ENCODE assay signal across 19 cellular contexts in the genomic region with DNA sequence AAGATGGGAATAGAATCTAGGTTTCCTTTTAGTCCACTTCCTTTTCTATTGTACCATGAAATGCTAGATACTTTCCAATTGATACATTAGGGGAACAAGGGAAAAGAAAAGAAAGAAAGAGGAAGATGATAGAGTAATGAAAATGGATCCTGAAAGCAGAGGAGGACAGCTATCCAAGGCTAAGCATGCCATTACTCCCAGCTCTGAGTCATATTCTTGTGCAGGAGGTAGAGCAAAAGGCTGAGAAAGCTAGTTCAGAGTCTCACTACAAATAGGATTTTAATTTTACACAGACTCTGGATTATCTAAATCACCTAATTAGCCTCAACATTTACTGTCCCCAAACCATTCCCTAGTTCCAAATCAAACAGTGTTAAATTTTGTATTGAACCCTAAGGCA.
"Had no signal": no experiment of that assay in that cellular context is flagged by ENCODE, and none has a peak within 500 bp of the region (broad histone marks: within the 10 kb centered on the region; RNA-seq: fewer than 3 reads in every experiment).

No MANE protein-coding gene starts in this region.

- H3K9me3 ChIP-seq: heart left ventricle, sigmoid colon had no signal

- H2AFZ ChIP-seq: parathyroid adenoma had no signal

- H3K4me1 Mint-ChIP-seq: activated naive CD4-positive, alpha-beta T cell treated with anti-CD3 and anti-CD28 coated beads, Interleukin-2, amount 50 U/mL, for 24 hours; central memory CD8-positive, alpha-beta T cell; naive B cell; stimulated activated memory B cell treated with anti-CD40 and anti-IgM and Interleukin-4, amounts not matched to agents 10 μg/mL and 1 μg/mL and 100 μg/mL, for 72 hours had no signal

- H3K27ac ChIP-seq: heart left ventricle, parathyroid adenoma, sigmoid colon had no signal

- ATAC-seq: activated CD8-positive, alpha-beta memory T cell treated with anti-CD3 and anti-CD28 coated beads, Interleukin-2, amount 10 ng/mL, durations not matched to agents 7 days and 5 days; activated T-cell treated with anti-CD3 and anti-CD28 coated beads, Interleukin-2, amount 50 U/mL, for 4 hours; heart left ventricle; stimulated activated memory B cell treated with anti-CD40 and anti-IgM and Interleukin-4, amounts not matched to agents 10 μg/mL and 1 μg/mL and 100 μg/mL, for 72 hours had no signal

- H3K27me3 ChIP-seq: heart left ventricle, sigmoid colon had no signal

- H3K79me2 ChIP-seq: parathyroid adenoma had no signal

- H3K9me3 Mint-ChIP-seq: activated naive CD4-positive, alpha-beta T cell treated with anti-CD3 and anti-CD28 coated beads, Interleukin-2, amount 50 U/mL, for 24 hours; activated T-cell treated with anti-CD3 and anti-CD28 coated beads, Interleukin-2, amount 50 U/mL, for 4 hours; brain; central memory CD8-positive, alpha-beta T cell; dendritic cell treated with granulocyte-macrophage colony-stimulating factor and Interleukin-4, amounts not matched to agents 40 ng/mL and 50 ng/mL, for 4 days; naive B cell; stimulated activated memory B cell treated with anti-CD40 and anti-IgM and Interleukin-4, amounts not matched to agents 10 μg/mL and 1 μg/mL and 100 μg/mL, for 72 hours had no signal

- H3K4me1 ChIP-seq: parathyroid adenoma, sigmoid colon had no signal

- H3K27ac Mint-ChIP-seq: activated CD8-positive, alpha-beta memory T cell treated with anti-CD3 and anti-CD28 coated beads, Interleukin-2, amount 10 ng/mL, durations not matched to agents 7 days and 5 days; activated naive CD4-positive, alpha-beta T cell treated with anti-CD3 and anti-CD28 coated beads, Interleukin-2, amount 50 U/mL, for 24 hours; brain; dendritic cell treated with granulocyte-macrophage colony-stimulating factor and Interleukin-4, amounts not matched to agents 40 ng/mL and 50 ng/mL, for 4 days; stimulated activated memory B cell treated with anti-CD40 and anti-IgM and Interleukin-4, amounts not matched to agents 10 μg/mL and 1 μg/mL and 100 μg/mL, for 72 hours had no signal

- H3K27me3 Mint-ChIP-seq: stimulated activated memory B cell treated with anti-CD40 and anti-IgM and Interleukin-4, amounts not matched to agents 10 μg/mL and 1 μg/mL and 100 μg/mL, for 72 hours had no signal

- DNase-seq: activated CD4-positive, alpha-beta T cell treated with anti-CD3 and anti-CD28 coated beads, Interleukin-2, amount 50 U/mL, for 48 hours; activated CD8-positive, alpha-beta memory T cell treated with anti-CD3 and anti-CD28 coated beads, Interleukin-2, amount 10 ng/mL, durations not matched to agents 7 days and 5 days; activated effector memory CD4-positive, alpha-beta T cell treated with Interleukin-2 at 50 U/mL for 16 hours; activated T-cell treated with anti-CD3 and anti-CD28 coated beads, Interleukin-2, amount 50 U/mL, for 4 hours; amniotic stem cell; effector memory CD4-positive, alpha-beta T cell; heart left ventricle; naive B cell; sigmoid colon; stimulated activated CD4-positive, alpha-beta T cell treated with anti-CD3 and anti-CD28 coated beads, Interleukin-12 subunit alpha, Interleukin-12 subunit beta, amount 100 ng/mL, for 4 hours; stimulated activated CD4-positive, alpha-beta T cell treated with anti-CD3 and anti-CD28 coated beads, Interleukin-2, amount 100 ng/mL, for 24 hours; T-helper 9 cell had no signal

- H3K4me3 Mint-ChIP-seq: activated CD8-positive, alpha-beta memory T cell treated with anti-CD3 and anti-CD28 coated beads, Interleukin-2, amount 10 ng/mL, durations not matched to agents 7 days and 5 days; activated naive CD4-positive, alpha-beta T cell treated with anti-CD3 and anti-CD28 coated beads, Interleukin-2, amount 50 U/mL, for 24 hours; activated T-cell treated with anti-CD3 and anti-CD28 coated beads, Interleukin-2, amount 50 U/mL, for 4 hours; brain; central memory CD8-positive, alpha-beta T cell; dendritic cell treated with granulocyte-macrophage colony-stimulating factor and Interleukin-4, amounts not matched to agents 40 ng/mL and 50 ng/mL, for 4 days; naive B cell; stimulated activated memory B cell treated with anti-CD40 and anti-IgM and Interleukin-4, amounts not matched to agents 10 μg/mL and 1 μg/mL and 100 μg/mL, for 72 hours had no signal

- H3K36me3 Mint-ChIP-seq: activated CD8-positive, alpha-beta memory T cell treated with anti-CD3 and anti-CD28 coated beads, Interleukin-2, amount 10 ng/mL, durations not matched to agents 7 days and 5 days; activated naive CD4-positive, alpha-beta T cell treated with anti-CD3 and anti-CD28 coated beads, Interleukin-2, amount 50 U/mL, for 24 hours; brain; naive B cell; stimulated activated memory B cell treated with anti-CD40 and anti-IgM and Interleukin-4, amounts not matched to agents 10 μg/mL and 1 μg/mL and 100 μg/mL, for 72 hours had no signal

- H3K36me3 ChIP-seq: sigmoid colon had no signal

- H3K4me3 ChIP-seq: heart left ventricle, lung, sigmoid colon had no signal
